ENCODE assay signal across 8 cellular contexts in genomic region chr1:247681288-247681897, GRCh38. TPM values are rescaled to one million over a fixed set of nuclear protein-coding genes. Genes with fewer than 3 reads are reported as not detected.
A peak's percentile ranks its signal among the peaks of the same experiment; 100 is the strongest.
DNase-seq lines count a peak whose midpoint lies in the region; ATAC-seq, FAIRE-seq and TF ChIP-seq lines count a peak whose summit lies in the region.

No MANE protein-coding gene starts in this region.

- H3K9me3 ChIP-seq in smooth muscle cell (replicated peaks; ENCODE audit: low read depth): no peaks in the 10 kb centered on the region

- H3K4me3 ChIP-seq in smooth muscle cell: no peak overlapping the region

- DNase-seq in D721Med (ENCODE audit: insufficient read length, low spot score) (no peak), NCI-H1694 (lab: John Stamatoyannopoulos, UW) (peak; percentile 50), head of caudate nucleus (peak in 32 of 42 donors; percentile 3 to 77 (median 34)), smooth muscle cell (lab: John Stamatoyannopoulos, UW; ENCODE audit: unreplicated experiment) (no peak), sciatic nerve (ENCODE audit: low spot score) (no peak)
- DNase-seq in activated CD4-positive, alpha-beta T cell treated with anti-CD3 and anti-CD28 coated beads, Interleukin-2, amount 10 ng/mL, durations not matched to agents 7 days and 5 days: peak; percentile 53

- H3K4me1 ChIP-seq in smooth muscle cell (ENCODE audit: low read depth): no peaks in the 10 kb centered on the region

- no peak overlapping the region for H3K9ac ChIP-seq in smooth muscle cell (ENCODE audit: low read depth)

- no peaks in the 10 kb centered on the region for H3K9me3 Mint-ChIP-seq in activated CD4-positive, alpha-beta T cell treated with anti-CD3 and anti-CD28 coated beads, Interleukin-2, amount 10 ng/mL, durations not matched to agents 7 days and 5 days

- intact Hi-C loops in head of caudate nucleus (cut with DNase I): no loop called here
- intact Hi-C loops in sciatic nerve (cut with DNase I): no loop called here

- no peak overlapping the region for H3K27ac Mint-ChIP-seq in activated CD4-positive, alpha-beta T cell treated with anti-CD3 and anti-CD28 coated beads, Interleukin-2, amount 10 ng/mL, durations not matched to agents 7 days and 5 days

- no peaks in the 10 kb centered on the region for H3F3A ChIP-seq in smooth muscle cell (ENCODE audit: low read depth)

- CTCF ChIA-PET in activated CD4-positive, alpha-beta T cell treated with anti-CD3 and anti-CD28 coated beads, Interleukin-2, amount 10 ng/mL, durations not matched to agents 7 days and 5 days (lab: Charles Lee): no interaction called here

- 37% methylated on average over 7 of the region's 7 CpGs for WGBS in smooth muscle cell (ENCODE audit: low lambda C conversion rate)

- H3K27ac ChIP-seq in smooth muscle cell (ENCODE audit: low read depth): no peak overlapping the region

- H4K20me1 ChIP-seq in smooth muscle cell (ENCODE audit: low read depth): no peaks in the 10 kb centered on the region

- peak; percentile 98 for TF ChIP-seq CTCF in D721Med (IDR thresholded peaks at IDR 0.05; ENCODE audit: insufficient read depth, missing control alignments)
- TF ChIP-seq CTCF in smooth muscle cell (IDR thresholded peaks at IDR 0.05; ENCODE audit: borderline replicate concordance, insufficient read depth, poor library complexity, severe bottlenecking): peak; percentile 75

- ATAC-seq in GM18873 (IDR thresholded peaks at IDR 0.05; ENCODE audit: low FRiP score, unreplicated experiment) (peak; percentile 83), HG02981 (IDR thresholded peaks at IDR 0.05; ENCODE audit: unreplicated experiment) (peak; percentile 89), sciatic nerve (no peak)

- H3K27me3 Mint-ChIP-seq in activated CD4-positive, alpha-beta T cell treated with anti-CD3 and anti-CD28 coated beads, Interleukin-2, amount 10 ng/mL, durations not matched to agents 7 days and 5 days: peaks cover 2% of the 10 kb centered on the region

- POLR2A ChIA-PET in activated CD4-positive, alpha-beta T cell treated with anti-CD3 and anti-CD28 coated beads, Interleukin-2, amount 10 ng/mL, durations not matched to agents 7 days and 5 days (lab: Charles Lee): no interaction called here

- H3K4me1 Mint-ChIP-seq in activated CD4-positive, alpha-beta T cell treated with anti-CD3 and anti-CD28 coated beads, Interleukin-2, amount 10 ng/mL, durations not matched to agents 7 days and 5 days: no peaks in the 10 kb centered on the region

- no peaks in the 10 kb centered on the region for H3K36me3 ChIP-seq in smooth muscle cell (ENCODE audit: low read depth)

- H3K79me2 ChIP-seq in smooth muscle cell (ENCODE audit: low read depth): no peaks in the 10 kb centered on the region

- H3K27me3 ChIP-seq in smooth muscle cell (ENCODE audit: low read depth): no peaks in the 10 kb centered on the region

- H3K4me3 Mint-ChIP-seq in activated CD4-positive, alpha-beta T cell treated with anti-CD3 and anti-CD28 coated beads, Interleukin-2, amount 10 ng/mL, durations not matched to agents 7 days and 5 days: no peak overlapping the region

- H3K4me2 ChIP-seq in smooth muscle cell: no peak overlapping the region

- no peak overlapping the region for H2AFZ ChIP-seq in smooth muscle cell (ENCODE audit: low read depth)

- no peaks in the 10 kb centered on the region for H3K36me3 Mint-ChIP-seq in activated CD4-positive, alpha-beta T cell treated with anti-CD3 and anti-CD28 coated beads, Interleukin-2, amount 10 ng/mL, durations not matched to agents 7 days and 5 days (ENCODE audit: low read depth)

- peak; percentile 99 for FAIRE-seq in D721Med (lab: Jason Lieb, UNC)

RNA-seq across cellular contexts. Expression of gene OR13G1, which starts 1.9 kb away (rescaled TPM):
- total RNA-seq in activated CD4-positive, alpha-beta T cell treated with anti-CD3 and anti-CD28 coated beads, Interleukin-2, amount 10 ng/mL, durations not matched to agents 7 days and 5 days: not detected
- total RNA-seq in smooth muscle cell (not detected in 2 replicates), sciatic nerve (not detected)
- polyA plus RNA-seq in smooth muscle cell: not detected in 2 replicates

RNA-seq across cellular contexts. Expression of gene OR6F1, which starts 35.1 kb away (rescaled TPM):
- total RNA-seq in activated CD4-positive, alpha-beta T cell treated with anti-CD3 and anti-CD28 coated beads, Interleukin-2, amount 10 ng/mL, durations not matched to agents 7 days and 5 days: not detected
- total RNA-seq in smooth muscle cell (not detected in 2 replicates), sciatic nerve (not detected)
- polyA plus RNA-seq in smooth muscle cell: not detected in 2 replicates

RNA-seq across cellular contexts. Expression of gene OR14K1, which starts 57.0 kb away (rescaled TPM):
- total RNA-seq in activated CD4-positive, alpha-beta T cell treated with anti-CD3 and anti-CD28 coated beads, Interleukin-2, amount 10 ng/mL, durations not matched to agents 7 days and 5 days: not detected
- total RNA-seq in smooth muscle cell (not detected in 2 replicates), sciatic nerve (not detected)
- polyA plus RNA-seq in smooth muscle cell: not detected in 2 replicates

Comparison
In these comparisons a context has a peak if more than half of its experiments do, and no peak if none do; other contexts are left out.
1. DNase-seq: peak in NCI-H1694 (single experiment), activated CD4-positive, alpha-beta T cell treated with anti-CD3 and anti-CD28 coated beads, Interleukin-2, amount 10 ng/mL, durations not matched to agents 7 days and 5 days (single experiment) and head of caudate nucleus (32 of 42); none in D721Med (single experiment), smooth muscle cell (single experiment) and sciatic nerve (single experiment).